ENCODE assay signal across 1 cellular context in genomic region chr1:94541175-94542087, GRCh38.
TF ChIP-seq lines count a peak whose summit lies in the region.

Gene F3 (minus strand): TSS chr1:94541759. CDS start chr1:94541636, 123 bp downstream.

TF ChIP-seq in H1, 55 proteins besides CTCF, POLR2A, EP300 and RAD21:
- TF ChIP-seq POLR2AphosphoS5 (IDR thresholded peaks at IDR 0.05; ENCODE audit: low read depth, low read length) (peak; percentile 28; the same call in 1 of the 2 replicates), JUND (IDR thresholded peaks at IDR 0.05; ENCODE audit: low read length) (peak; percentile 96), SAP30 (IDR thresholded peaks at IDR 0.05; ENCODE audit: insufficient read depth, insufficient replicate concordance, low read length) (no peak), TAF1 (IDR thresholded peaks at IDR 0.05; ENCODE audit: low read depth, low read length) (peak; percentile 74), KDM4A (IDR thresholded peaks at IDR 0.05; ENCODE audit: low read depth, low read length, severe bottlenecking) (peak; percentile 93), BRCA1 (IDR thresholded peaks at IDR 0.05; ENCODE audit: low read depth, low read length) (no peak), PHF8 (conservative IDR thresholded peaks at IDR 0.05; ENCODE audit: low read depth, low read length) (peak; percentile 72), SP4 (IDR thresholded peaks at IDR 0.05; ENCODE audit: low read length) (no peak; the same call in 1 of the 2 replicates), TBP (IDR thresholded peaks at IDR 0.05; ENCODE audit: low read depth, low read length) (peak; percentile 65), RBBP5 (IDR thresholded peaks at IDR 0.05; ENCODE audit: borderline replicate concordance, low read depth, low read length) (peak; percentile 97), SUZ12 (IDR thresholded peaks at IDR 0.05; ENCODE audit: low read length) (peak; percentile 45; the same call in 1 of the 2 replicates), JUN (IDR thresholded peaks at IDR 0.05; ENCODE audit: low read depth, low read length) (peak; percentile 70; the same call in 1 of the 2 replicates), NANOG (IDR thresholded peaks at IDR 0.05; ENCODE audit: insufficient read depth, low read depth, low read length, poor library complexity, severe bottlenecking) (no peak), YY1 (IDR thresholded peaks at IDR 0.05; ENCODE audit: low read depth, low read length) (0 out of 2 replicates have a peak, but pooled peaks have one; percentile 4), GABPA (IDR thresholded peaks at IDR 0.05; ENCODE audit: borderline replicate concordance, insufficient read depth, low read length) (0 out of 2 replicates have a peak, but pooled peaks have one; percentile 4), ASH2L (IDR thresholded peaks at IDR 0.05; ENCODE audit: low read length) (peak; percentile 95), CEBPB (IDR thresholded peaks at IDR 0.05; ENCODE audit: low read depth, low read length) (peak; percentile 30; the same call in 1 of the 2 replicates), SRF (IDR thresholded peaks at IDR 0.05; ENCODE audit: low read depth, low read length) (no peak), EGR1 (IDR thresholded peaks at IDR 0.05; ENCODE audit: borderline replicate concordance, low read depth, low read length) (0 out of 2 replicates have a peak, but pooled peaks have one; percentile 27)
- TF ChIP-seq, protein P1, sequence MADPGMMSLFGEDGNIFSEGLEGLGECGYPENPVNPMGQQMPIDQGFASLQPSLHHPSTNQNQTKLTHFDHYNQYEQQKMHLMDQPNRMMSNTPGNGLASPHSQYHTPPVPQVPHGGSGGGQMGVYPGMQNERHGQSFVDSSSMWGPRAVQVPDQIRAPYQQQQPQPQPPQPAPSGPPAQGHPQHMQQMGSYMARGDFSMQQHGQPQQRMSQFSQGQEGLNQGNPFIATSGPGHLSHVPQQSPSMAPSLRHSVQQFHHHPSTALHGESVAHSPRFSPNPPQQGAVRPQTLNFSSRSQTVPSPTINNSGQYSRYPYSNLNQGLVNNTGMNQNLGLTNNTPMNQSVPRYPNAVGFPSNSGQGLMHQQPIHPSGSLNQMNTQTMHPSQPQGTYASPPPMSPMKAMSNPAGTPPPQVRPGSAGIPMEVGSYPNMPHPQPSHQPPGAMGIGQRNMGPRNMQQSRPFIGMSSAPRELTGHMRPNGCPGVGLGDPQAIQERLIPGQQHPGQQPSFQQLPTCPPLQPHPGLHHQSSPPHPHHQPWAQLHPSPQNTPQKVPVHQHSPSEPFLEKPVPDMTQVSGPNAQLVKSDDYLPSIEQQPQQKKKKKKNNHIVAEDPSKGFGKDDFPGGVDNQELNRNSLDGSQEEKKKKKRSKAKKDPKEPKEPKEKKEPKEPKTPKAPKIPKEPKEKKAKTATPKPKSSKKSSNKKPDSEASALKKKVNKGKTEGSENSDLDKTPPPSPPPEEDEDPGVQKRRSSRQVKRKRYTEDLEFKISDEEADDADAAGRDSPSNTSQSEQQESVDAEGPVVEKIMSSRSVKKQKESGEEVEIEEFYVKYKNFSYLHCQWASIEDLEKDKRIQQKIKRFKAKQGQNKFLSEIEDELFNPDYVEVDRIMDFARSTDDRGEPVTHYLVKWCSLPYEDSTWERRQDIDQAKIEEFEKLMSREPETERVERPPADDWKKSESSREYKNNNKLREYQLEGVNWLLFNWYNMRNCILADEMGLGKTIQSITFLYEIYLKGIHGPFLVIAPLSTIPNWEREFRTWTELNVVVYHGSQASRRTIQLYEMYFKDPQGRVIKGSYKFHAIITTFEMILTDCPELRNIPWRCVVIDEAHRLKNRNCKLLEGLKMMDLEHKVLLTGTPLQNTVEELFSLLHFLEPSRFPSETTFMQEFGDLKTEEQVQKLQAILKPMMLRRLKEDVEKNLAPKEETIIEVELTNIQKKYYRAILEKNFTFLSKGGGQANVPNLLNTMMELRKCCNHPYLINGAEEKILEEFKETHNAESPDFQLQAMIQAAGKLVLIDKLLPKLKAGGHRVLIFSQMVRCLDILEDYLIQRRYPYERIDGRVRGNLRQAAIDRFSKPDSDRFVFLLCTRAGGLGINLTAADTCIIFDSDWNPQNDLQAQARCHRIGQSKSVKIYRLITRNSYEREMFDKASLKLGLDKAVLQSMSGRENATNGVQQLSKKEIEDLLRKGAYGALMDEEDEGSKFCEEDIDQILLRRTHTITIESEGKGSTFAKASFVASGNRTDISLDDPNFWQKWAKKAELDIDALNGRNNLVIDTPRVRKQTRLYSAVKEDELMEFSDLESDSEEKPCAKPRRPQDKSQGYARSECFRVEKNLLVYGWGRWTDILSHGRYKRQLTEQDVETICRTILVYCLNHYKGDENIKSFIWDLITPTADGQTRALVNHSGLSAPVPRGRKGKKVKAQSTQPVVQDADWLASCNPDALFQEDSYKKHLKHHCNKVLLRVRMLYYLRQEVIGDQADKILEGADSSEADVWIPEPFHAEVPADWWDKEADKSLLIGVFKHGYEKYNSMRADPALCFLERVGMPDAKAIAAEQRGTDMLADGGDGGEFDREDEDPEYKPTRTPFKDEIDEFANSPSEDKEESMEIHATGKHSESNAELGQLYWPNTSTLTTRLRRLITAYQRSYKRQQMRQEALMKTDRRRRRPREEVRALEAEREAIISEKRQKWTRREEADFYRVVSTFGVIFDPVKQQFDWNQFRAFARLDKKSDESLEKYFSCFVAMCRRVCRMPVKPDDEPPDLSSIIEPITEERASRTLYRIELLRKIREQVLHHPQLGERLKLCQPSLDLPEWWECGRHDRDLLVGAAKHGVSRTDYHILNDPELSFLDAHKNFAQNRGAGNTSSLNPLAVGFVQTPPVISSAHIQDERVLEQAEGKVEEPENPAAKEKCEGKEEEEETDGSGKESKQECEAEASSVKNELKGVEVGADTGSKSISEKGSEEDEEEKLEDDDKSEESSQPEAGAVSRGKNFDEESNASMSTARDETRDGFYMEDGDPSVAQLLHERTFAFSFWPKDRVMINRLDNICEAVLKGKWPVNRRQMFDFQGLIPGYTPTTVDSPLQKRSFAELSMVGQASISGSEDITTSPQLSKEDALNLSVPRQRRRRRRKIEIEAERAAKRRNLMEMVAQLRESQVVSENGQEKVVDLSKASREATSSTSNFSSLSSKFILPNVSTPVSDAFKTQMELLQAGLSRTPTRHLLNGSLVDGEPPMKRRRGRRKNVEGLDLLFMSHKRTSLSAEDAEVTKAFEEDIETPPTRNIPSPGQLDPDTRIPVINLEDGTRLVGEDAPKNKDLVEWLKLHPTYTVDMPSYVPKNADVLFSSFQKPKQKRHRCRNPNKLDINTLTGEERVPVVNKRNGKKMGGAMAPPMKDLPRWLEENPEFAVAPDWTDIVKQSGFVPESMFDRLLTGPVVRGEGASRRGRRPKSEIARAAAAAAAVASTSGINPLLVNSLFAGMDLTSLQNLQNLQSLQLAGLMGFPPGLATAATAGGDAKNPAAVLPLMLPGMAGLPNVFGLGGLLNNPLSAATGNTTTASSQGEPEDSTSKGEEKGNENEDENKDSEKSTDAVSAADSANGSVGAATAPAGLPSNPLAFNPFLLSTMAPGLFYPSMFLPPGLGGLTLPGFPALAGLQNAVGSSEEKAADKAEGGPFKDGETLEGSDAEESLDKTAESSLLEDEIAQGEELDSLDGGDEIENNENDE (IDR thresholded peaks at IDR 0.05; ENCODE audit: insufficient replicate concordance, low read length) = no peak
- TF ChIP-seq, protein P2, sequence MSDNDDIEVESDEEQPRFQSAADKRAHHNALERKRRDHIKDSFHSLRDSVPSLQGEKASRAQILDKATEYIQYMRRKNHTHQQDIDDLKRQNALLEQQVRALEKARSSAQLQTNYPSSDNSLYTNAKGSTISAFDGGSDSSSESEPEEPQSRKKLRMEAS (IDR thresholded peaks at IDR 0.05) = 0 out of 2 replicates have a peak, but pooled peaks have one; percentile 3
